ENCODE assay signal across 1 cellular context in the genomic region with DNA sequence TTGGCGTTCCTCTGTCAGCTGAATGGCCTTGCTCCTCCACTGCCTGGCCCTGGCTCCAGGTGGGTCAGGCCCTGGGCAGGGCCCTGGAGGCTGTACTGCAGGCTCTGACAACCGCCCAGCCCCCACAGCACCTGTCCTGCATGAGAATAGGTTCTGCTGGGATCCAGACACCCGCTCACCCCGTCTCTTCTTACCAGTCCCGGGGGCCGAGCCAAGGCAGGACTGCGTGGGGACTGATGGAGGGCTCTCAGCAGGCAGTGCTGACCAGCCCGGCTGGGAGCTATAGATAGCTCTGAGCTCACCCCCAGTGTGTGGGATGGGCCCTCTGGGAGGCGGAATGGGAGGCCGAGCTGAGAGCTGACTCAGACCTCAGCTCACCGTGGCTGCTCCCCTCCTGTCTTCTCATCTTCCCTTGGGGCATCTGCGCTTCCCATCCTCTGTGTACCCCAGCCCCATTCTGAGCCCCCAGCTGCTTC.
TF ChIP-seq lines count a peak whose summit lies in the region.

No MANE protein-coding gene starts in this region.

TF ChIP-seq in K562, 482 proteins besides CTCF, POLR2A, EP300 and RAD21 (continued from another document and continues in another):
- TF ChIP-seq, protein P1, sequence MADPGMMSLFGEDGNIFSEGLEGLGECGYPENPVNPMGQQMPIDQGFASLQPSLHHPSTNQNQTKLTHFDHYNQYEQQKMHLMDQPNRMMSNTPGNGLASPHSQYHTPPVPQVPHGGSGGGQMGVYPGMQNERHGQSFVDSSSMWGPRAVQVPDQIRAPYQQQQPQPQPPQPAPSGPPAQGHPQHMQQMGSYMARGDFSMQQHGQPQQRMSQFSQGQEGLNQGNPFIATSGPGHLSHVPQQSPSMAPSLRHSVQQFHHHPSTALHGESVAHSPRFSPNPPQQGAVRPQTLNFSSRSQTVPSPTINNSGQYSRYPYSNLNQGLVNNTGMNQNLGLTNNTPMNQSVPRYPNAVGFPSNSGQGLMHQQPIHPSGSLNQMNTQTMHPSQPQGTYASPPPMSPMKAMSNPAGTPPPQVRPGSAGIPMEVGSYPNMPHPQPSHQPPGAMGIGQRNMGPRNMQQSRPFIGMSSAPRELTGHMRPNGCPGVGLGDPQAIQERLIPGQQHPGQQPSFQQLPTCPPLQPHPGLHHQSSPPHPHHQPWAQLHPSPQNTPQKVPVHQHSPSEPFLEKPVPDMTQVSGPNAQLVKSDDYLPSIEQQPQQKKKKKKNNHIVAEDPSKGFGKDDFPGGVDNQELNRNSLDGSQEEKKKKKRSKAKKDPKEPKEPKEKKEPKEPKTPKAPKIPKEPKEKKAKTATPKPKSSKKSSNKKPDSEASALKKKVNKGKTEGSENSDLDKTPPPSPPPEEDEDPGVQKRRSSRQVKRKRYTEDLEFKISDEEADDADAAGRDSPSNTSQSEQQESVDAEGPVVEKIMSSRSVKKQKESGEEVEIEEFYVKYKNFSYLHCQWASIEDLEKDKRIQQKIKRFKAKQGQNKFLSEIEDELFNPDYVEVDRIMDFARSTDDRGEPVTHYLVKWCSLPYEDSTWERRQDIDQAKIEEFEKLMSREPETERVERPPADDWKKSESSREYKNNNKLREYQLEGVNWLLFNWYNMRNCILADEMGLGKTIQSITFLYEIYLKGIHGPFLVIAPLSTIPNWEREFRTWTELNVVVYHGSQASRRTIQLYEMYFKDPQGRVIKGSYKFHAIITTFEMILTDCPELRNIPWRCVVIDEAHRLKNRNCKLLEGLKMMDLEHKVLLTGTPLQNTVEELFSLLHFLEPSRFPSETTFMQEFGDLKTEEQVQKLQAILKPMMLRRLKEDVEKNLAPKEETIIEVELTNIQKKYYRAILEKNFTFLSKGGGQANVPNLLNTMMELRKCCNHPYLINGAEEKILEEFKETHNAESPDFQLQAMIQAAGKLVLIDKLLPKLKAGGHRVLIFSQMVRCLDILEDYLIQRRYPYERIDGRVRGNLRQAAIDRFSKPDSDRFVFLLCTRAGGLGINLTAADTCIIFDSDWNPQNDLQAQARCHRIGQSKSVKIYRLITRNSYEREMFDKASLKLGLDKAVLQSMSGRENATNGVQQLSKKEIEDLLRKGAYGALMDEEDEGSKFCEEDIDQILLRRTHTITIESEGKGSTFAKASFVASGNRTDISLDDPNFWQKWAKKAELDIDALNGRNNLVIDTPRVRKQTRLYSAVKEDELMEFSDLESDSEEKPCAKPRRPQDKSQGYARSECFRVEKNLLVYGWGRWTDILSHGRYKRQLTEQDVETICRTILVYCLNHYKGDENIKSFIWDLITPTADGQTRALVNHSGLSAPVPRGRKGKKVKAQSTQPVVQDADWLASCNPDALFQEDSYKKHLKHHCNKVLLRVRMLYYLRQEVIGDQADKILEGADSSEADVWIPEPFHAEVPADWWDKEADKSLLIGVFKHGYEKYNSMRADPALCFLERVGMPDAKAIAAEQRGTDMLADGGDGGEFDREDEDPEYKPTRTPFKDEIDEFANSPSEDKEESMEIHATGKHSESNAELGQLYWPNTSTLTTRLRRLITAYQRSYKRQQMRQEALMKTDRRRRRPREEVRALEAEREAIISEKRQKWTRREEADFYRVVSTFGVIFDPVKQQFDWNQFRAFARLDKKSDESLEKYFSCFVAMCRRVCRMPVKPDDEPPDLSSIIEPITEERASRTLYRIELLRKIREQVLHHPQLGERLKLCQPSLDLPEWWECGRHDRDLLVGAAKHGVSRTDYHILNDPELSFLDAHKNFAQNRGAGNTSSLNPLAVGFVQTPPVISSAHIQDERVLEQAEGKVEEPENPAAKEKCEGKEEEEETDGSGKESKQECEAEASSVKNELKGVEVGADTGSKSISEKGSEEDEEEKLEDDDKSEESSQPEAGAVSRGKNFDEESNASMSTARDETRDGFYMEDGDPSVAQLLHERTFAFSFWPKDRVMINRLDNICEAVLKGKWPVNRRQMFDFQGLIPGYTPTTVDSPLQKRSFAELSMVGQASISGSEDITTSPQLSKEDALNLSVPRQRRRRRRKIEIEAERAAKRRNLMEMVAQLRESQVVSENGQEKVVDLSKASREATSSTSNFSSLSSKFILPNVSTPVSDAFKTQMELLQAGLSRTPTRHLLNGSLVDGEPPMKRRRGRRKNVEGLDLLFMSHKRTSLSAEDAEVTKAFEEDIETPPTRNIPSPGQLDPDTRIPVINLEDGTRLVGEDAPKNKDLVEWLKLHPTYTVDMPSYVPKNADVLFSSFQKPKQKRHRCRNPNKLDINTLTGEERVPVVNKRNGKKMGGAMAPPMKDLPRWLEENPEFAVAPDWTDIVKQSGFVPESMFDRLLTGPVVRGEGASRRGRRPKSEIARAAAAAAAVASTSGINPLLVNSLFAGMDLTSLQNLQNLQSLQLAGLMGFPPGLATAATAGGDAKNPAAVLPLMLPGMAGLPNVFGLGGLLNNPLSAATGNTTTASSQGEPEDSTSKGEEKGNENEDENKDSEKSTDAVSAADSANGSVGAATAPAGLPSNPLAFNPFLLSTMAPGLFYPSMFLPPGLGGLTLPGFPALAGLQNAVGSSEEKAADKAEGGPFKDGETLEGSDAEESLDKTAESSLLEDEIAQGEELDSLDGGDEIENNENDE (IDR thresholded peaks at IDR 0.05; ENCODE audit: low read depth, low read length) = no peak
- TF ChIP-seq SMAD2 (IDR thresholded peaks at IDR 0.05; ENCODE audit: low read depth, low read length) (no peak), POLR2G (IDR thresholded peaks at IDR 0.05; ENCODE audit: low read depth, low read length) (peak; percentile 48; the same call in 1 of the 2 replicates), CBX2 (IDR thresholded peaks at IDR 0.05; ENCODE audit: insufficient read depth, low read length, poor library complexity, severe bottlenecking) (no peak), FOXK2 (conservative IDR thresholded peaks at IDR 0.05 in 1 of 2, IDR thresholded peaks at IDR 0.05 in 1 of 2; ENCODE audit: low read depth in 2 of 2) (no peak), HDAC8 (tag; IDR thresholded peaks at IDR 0.05) (no peak), ADNP (tag; IDR thresholded peaks at IDR 0.05) (no peak), TGIF2 (CRISPR knock-in tag; IDR thresholded peaks at IDR 0.05) (no peak), NBN (IDR thresholded peaks at IDR 0.05; ENCODE audit: low read depth) (no peak), BACH1 (tag; IDR thresholded peaks at IDR 0.05) (no peak), IFI16 (CRISPR knock-in tag; IDR thresholded peaks at IDR 0.05) (no peak), ZNF57 (CRISPR knock-in tag; IDR thresholded peaks at IDR 0.05) (no peak), TFAM (CRISPR knock-in tag; conservative IDR thresholded peaks at IDR 0.05) (no peak), CHD2 (IDR thresholded peaks at IDR 0.05; ENCODE audit: low read depth, low read length) (no peak), NCOR1 (IDR thresholded peaks at IDR 0.05) (peak; percentile 77), NEUROD1 (IDR thresholded peaks at IDR 0.05; ENCODE audit: borderline replicate concordance, low read depth, low read length, partially characterized antibody) (no peak), ZNF140 (CRISPR knock-in tag; IDR thresholded peaks at IDR 0.05) (no peak)
- TF ChIP-seq, protein P2, sequence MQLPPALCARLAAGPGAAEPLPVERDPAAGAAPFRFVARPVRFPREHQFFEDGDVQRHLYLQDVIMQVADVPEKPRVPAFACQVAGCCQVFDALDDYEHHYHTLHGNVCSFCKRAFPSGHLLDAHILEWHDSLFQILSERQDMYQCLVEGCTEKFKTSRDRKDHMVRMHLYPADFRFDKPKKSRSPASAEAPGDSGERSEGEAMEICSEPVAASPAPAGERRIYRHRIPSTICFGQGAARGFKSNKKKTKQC (CRISPR knock-in tag; IDR thresholded peaks at IDR 0.05) = no peak
- TF ChIP-seq, protein P3, sequence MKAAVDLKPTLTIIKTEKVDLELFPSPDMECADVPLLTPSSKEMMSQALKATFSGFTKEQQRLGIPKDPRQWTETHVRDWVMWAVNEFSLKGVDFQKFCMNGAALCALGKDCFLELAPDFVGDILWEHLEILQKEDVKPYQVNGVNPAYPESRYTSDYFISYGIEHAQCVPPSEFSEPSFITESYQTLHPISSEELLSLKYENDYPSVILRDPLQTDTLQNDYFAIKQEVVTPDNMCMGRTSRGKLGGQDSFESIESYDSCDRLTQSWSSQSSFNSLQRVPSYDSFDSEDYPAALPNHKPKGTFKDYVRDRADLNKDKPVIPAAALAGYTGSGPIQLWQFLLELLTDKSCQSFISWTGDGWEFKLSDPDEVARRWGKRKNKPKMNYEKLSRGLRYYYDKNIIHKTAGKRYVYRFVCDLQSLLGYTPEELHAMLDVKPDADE (conservative IDR thresholded peaks at IDR 0.05; ENCODE audit: control insufficient read depth, low read depth, low read length) = no peak
- TF ChIP-seq, protein P4, sequence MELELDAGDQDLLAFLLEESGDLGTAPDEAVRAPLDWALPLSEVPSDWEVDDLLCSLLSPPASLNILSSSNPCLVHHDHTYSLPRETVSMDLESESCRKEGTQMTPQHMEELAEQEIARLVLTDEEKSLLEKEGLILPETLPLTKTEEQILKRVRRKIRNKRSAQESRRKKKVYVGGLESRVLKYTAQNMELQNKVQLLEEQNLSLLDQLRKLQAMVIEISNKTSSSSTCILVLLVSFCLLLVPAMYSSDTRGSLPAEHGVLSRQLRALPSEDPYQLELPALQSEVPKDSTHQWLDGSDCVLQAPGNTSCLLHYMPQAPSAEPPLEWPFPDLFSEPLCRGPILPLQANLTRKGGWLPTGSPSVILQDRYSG (tag; conservative IDR thresholded peaks at IDR 0.05; ENCODE audit: low read depth) = no peak
- TF ChIP-seq, protein P5, sequence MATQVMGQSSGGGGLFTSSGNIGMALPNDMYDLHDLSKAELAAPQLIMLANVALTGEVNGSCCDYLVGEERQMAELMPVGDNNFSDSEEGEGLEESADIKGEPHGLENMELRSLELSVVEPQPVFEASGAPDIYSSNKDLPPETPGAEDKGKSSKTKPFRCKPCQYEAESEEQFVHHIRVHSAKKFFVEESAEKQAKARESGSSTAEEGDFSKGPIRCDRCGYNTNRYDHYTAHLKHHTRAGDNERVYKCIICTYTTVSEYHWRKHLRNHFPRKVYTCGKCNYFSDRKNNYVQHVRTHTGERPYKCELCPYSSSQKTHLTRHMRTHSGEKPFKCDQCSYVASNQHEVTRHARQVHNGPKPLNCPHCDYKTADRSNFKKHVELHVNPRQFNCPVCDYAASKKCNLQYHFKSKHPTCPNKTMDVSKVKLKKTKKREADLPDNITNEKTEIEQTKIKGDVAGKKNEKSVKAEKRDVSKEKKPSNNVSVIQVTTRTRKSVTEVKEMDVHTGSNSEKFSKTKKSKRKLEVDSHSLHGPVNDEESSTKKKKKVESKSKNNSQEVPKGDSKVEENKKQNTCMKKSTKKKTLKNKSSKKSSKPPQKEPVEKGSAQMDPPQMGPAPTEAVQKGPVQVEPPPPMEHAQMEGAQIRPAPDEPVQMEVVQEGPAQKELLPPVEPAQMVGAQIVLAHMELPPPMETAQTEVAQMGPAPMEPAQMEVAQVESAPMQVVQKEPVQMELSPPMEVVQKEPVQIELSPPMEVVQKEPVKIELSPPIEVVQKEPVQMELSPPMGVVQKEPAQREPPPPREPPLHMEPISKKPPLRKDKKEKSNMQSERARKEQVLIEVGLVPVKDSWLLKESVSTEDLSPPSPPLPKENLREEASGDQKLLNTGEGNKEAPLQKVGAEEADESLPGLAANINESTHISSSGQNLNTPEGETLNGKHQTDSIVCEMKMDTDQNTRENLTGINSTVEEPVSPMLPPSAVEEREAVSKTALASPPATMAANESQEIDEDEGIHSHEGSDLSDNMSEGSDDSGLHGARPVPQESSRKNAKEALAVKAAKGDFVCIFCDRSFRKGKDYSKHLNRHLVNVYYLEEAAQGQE (CRISPR knock-in tag; IDR thresholded peaks at IDR 0.05; ENCODE audit: low read depth) = no peak
- TF ChIP-seq, protein P6, sequence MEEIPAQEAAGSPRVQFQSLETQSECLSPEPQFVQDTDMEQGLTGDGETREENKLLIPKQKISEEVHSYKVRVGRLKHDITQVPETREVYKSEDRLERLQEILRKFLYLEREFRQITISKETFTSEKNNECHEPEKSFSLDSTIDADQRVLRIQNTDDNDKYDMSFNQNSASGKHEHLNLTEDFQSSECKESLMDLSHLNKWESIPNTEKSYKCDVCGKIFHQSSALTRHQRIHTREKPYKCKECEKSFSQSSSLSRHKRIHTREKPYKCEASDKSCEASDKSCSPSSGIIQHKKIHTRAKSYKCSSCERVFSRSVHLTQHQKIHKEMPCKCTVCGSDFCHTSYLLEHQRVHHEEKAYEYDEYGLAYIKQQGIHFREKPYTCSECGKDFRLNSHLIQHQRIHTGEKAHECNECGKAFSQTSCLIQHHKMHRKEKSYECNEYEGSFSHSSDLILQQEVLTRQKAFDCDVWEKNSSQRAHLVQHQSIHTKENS (CRISPR knock-in tag; IDR thresholded peaks at IDR 0.05) = no peak
- TF ChIP-seq, protein P7, sequence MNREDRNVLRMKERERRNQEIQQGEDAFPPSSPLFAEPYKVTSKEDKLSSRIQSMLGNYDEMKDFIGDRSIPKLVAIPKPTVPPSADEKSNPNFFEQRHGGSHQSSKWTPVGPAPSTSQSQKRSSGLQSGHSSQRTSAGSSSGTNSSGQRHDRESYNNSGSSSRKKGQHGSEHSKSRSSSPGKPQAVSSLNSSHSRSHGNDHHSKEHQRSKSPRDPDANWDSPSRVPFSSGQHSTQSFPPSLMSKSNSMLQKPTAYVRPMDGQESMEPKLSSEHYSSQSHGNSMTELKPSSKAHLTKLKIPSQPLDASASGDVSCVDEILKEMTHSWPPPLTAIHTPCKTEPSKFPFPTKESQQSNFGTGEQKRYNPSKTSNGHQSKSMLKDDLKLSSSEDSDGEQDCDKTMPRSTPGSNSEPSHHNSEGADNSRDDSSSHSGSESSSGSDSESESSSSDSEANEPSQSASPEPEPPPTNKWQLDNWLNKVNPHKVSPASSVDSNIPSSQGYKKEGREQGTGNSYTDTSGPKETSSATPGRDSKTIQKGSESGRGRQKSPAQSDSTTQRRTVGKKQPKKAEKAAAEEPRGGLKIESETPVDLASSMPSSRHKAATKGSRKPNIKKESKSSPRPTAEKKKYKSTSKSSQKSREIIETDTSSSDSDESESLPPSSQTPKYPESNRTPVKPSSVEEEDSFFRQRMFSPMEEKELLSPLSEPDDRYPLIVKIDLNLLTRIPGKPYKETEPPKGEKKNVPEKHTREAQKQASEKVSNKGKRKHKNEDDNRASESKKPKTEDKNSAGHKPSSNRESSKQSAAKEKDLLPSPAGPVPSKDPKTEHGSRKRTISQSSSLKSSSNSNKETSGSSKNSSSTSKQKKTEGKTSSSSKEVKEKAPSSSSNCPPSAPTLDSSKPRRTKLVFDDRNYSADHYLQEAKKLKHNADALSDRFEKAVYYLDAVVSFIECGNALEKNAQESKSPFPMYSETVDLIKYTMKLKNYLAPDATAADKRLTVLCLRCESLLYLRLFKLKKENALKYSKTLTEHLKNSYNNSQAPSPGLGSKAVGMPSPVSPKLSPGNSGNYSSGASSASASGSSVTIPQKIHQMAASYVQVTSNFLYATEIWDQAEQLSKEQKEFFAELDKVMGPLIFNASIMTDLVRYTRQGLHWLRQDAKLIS (CRISPR knock-in tag; IDR thresholded peaks at IDR 0.05) = 0 out of 2 replicates have a peak, but pooled peaks have one; percentile 46
- TF ChIP-seq, protein P8, sequence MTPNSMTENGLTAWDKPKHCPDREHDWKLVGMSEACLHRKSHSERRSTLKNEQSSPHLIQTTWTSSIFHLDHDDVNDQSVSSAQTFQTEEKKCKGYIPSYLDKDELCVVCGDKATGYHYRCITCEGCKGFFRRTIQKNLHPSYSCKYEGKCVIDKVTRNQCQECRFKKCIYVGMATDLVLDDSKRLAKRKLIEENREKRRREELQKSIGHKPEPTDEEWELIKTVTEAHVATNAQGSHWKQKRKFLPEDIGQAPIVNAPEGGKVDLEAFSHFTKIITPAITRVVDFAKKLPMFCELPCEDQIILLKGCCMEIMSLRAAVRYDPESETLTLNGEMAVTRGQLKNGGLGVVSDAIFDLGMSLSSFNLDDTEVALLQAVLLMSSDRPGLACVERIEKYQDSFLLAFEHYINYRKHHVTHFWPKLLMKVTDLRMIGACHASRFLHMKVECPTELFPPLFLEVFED (CRISPR knock-in tag; conservative IDR thresholded peaks at IDR 0.05) = no peak
